Comparison of ENCODE assay signal across 8 cellular contexts in genomic region chr18:77080283-77080682, GRCh38. TPM values are rescaled to one million over a fixed set of nuclear protein-coding genes. Genes with fewer than 3 reads are reported as not detected.
DNase-seq lines count a peak whose midpoint lies in the region; ATAC-seq and TF ChIP-seq lines count a peak whose summit lies in the region.

No MANE protein-coding gene starts in this region.

- H3K9me3 ChIP-seq in Karpas-422 (ENCODE audit: low read length) (no peaks in the 10 kb centered on the region), Caco-2 (no peaks in the 10 kb centered on the region)

- H3K4me3 ChIP-seq in Karpas-422 (ENCODE audit: low read length) (0 out of 2 replicates have a peak overlapping the region, but pooled peaks have one; percentile 3), Caco-2 (ENCODE audit: low read depth, low read length) (no peak overlapping the region)

- POLR2A ChIA-PET in Caco-2 (lab: Charles Lee), result no interaction called here

- H3K27ac ChIP-seq in Karpas-422 (ENCODE audit: low read length), result peak overlapping the region; percentile 53

- H3K36me3 ChIP-seq in Karpas-422 (ENCODE audit: insufficient read depth, low read length) (peaks cover 13% of the 10 kb centered on the region), Caco-2 (ENCODE audit: control insufficient read depth, insufficient read depth, low read length) (no peaks in the 10 kb centered on the region)

- no peak for TF ChIP-seq CTCF in type B pancreatic cell (conservative IDR thresholded peaks at IDR 0.05)
- TF ChIP-seq CTCF in Caco-2 (IDR thresholded peaks at IDR 0.05; ENCODE audit: insufficient read depth in 1 of 2, low read depth in 1 of 2, low read length in 1 of 2, severe bottlenecking in 1 of 2, unreplicated experiment in 1 of 2), result no peak

- H3K9me2 ChIP-seq in Karpas-422 (replicated peaks; ENCODE audit: insufficient read depth, low read length), result no peaks in the 10 kb centered on the region

- peaks cover 17% of the 10 kb centered on the region for H3K4me1 Mint-ChIP-seq in type B pancreatic cell (ENCODE audit: unreplicated experiment)
- peaks cover 8% of the 10 kb centered on the region for H3K4me1 Mint-ChIP-seq in Caco-2 (ENCODE audit: low read depth, unreplicated experiment)

- peaks cover 32% of the 10 kb centered on the region for H3K4me1 ChIP-seq in Karpas-422 (ENCODE audit: low read length)
- no peaks in the 10 kb centered on the region for H3K4me1 ChIP-seq in Caco-2

- intact Hi-C loops in left ventricle myocardium superior (cut with micrococcal nuclease), result no loop called here
- intact Hi-C loops in Caco-2 (cut with micrococcal nuclease; ENCODE audit: unreplicated experiment), result no loop called here

- no peak overlapping the region for H3K27ac Mint-ChIP-seq in type B pancreatic cell
- no peak overlapping the region for H3K27ac Mint-ChIP-seq in Caco-2 (ENCODE audit: unreplicated experiment)

- H3K79me2 ChIP-seq in Karpas-422 (ENCODE audit: low read length), result peaks cover 86% of the 10 kb centered on the region

- peak; percentile 83 for DNase-seq in Karpas-422
- DNase-seq in left ventricle myocardium superior, result peak; percentile 61
- no peak for DNase-seq in type B pancreatic cell (ENCODE audit: extremely low spot score, unreplicated experiment)
- no peak for DNase-seq in cerebellar cortex (ENCODE audit: low spot score)
- DNase-seq in COLO829 (ENCODE audit: low spot score), result no peak
- no peak for DNase-seq in Caco-2

- peak overlapping the region; percentile 43 for H3K4me2 ChIP-seq in Karpas-422 (ENCODE audit: low read depth, low read length, poor library complexity, severe bottlenecking)

- CTCF ChIA-PET in Caco-2 (lab: Charles Lee), result no interaction called here

- H3K27me3 ChIP-seq in Karpas-422 (ENCODE audit: low read length) (no peaks in the 10 kb centered on the region), Caco-2 (replicated peaks; ENCODE audit: control insufficient read depth, insufficient read depth, low read length) (no peaks in the 10 kb centered on the region)

- H3K27me3 Mint-ChIP-seq in type B pancreatic cell (no peaks in the 10 kb centered on the region), Caco-2 (ENCODE audit: insufficient read depth, unreplicated experiment) (no peaks in the 10 kb centered on the region)

- H3K4me3 Mint-ChIP-seq in type B pancreatic cell (no peak overlapping the region), Caco-2 (ENCODE audit: unreplicated experiment) (no peak overlapping the region)

- H3K9ac ChIP-seq in Karpas-422 (ENCODE audit: low read length), result peak overlapping the region; percentile 23; the same call in 1 of the 2 replicates

- no peak overlapping the region for H2AFZ ChIP-seq in Karpas-422 (ENCODE audit: low read length)

- BruUV-seq in Caco-2 (replicated peaks; lab: Mats Ljungman, UMichigan), result no TSS peak

- ATAC-seq in GM18508 (IDR thresholded peaks at IDR 0.05; ENCODE audit: insufficient read depth, unreplicated experiment) (peak; percentile 91), GM21619 (IDR thresholded peaks at IDR 0.05; ENCODE audit: unreplicated experiment) (peak; percentile 80), left ventricle myocardium superior (peak; percentile 64)

- no peaks in the 10 kb centered on the region for H3K36me3 Mint-ChIP-seq in type B pancreatic cell
- no peaks in the 10 kb centered on the region for H3K36me3 Mint-ChIP-seq in Caco-2 (ENCODE audit: insufficient read depth, unreplicated experiment)

- H3K9me3 Mint-ChIP-seq in type B pancreatic cell, result peaks cover 3% of the 10 kb centered on the region
- no peaks in the 10 kb centered on the region for H3K9me3 Mint-ChIP-seq in Caco-2 (ENCODE audit: unreplicated experiment)

- peaks cover 6% of the 10 kb centered on the region for H4K20me1 ChIP-seq in Karpas-422 (ENCODE audit: insufficient read depth, low read depth, low read length)

RNA-seq across cellular contexts. Expression of gene MBP, which starts 52.3 kb away (rescaled TPM):
- 58.3 and 67.8 TPM in 2 replicates for total RNA-seq in Karpas-422 (2014; rRNA removed; shearing (Covaris generic); ENCODE audit: low replicate concordance)
- 32.7 TPM for total RNA-seq in left ventricle myocardium superior
- 14.5 and 34.0 TPM in 2 replicates for total RNA-seq in type B pancreatic cell (ENCODE audit: low replicate concordance)
- 7.9 and 11.4 TPM in 2 replicates for total RNA-seq in Caco-2 (2022)

Comparison
In these comparisons a context has a peak if more than half of its experiments do, and no peak if none do; other contexts are left out.
1. DNase-seq: peak in Karpas-422 (single experiment) and left ventricle myocardium superior (single experiment); none in type B pancreatic cell (single experiment), cerebellar cortex (single experiment), COLO829 (single experiment) and Caco-2 (0 of 2).
2. Peak in every context shown above with its lines, with median percentiles within 50 percentile points of each other: ATAC-seq.